In the genomic region with DNA sequence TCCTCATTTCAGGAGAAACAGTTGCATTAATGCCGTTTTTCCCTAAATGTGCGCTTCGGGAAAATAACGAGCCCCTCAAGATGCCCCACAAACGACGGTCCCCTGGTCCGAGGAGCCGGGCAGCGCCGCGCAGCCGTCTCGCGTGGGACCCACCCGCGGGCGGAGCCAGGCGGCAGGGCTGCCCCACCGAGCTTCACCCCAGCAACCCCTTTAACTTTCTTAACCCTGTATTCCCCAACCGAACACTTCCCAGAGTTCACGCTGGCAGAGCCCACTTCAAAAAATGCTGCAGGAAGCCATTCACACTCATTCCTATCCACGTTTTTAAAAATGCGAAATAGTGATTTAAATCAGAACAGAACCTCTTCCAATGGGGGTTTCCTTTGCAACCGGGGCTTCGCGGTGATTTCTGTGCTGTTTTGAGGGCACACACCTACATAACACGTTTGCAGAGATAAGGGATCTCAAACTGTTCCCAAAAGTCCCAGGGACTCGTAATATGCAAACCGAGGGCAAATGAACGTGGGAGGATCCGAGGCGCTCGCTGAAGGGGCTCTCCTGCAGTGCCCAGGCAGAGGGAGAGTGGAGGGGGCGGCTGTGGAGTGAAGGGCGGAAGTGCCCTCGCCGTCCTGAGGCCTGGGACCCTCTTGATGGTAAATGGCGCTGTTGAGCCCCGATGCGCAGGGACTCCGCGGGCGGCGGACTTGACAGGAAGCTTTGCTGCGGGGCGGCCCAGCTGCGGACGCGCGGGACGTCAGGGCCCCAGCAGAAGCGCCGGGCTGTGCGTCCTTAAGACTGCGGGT, we compare ENCODE assay signal across 8 cellular contexts.
DNase-seq lines count a peak whose midpoint lies in the region; ATAC-seq and TF ChIP-seq lines count a peak whose summit lies in the region.

No MANE protein-coding gene starts in this region.

- CTCF ChIA-PET in RWPE1 (lab: Yijun Ruan, JAX): interaction anchor here (0.7 kb wide), 1 partner anchor 56 kb away, joined by 4 read pairs; no protein-coding TSS in a partner anchor

- ATAC-seq in GM19351 (IDR thresholded peaks at IDR 0.05; ENCODE audit: unreplicated experiment): peak; percentile 94
- peak; percentile 93 for ATAC-seq in HG03354 (IDR thresholded peaks at IDR 0.05; ENCODE audit: poor library complexity, severe bottlenecking, unreplicated experiment)

- H3K27me3 ChIP-seq in iPS DF 6.9 (ENCODE audit: control insufficient read depth, insufficient read depth, low read length) (no peaks in the 10 kb centered on the region), skeletal muscle satellite cell (ENCODE audit: control insufficient read depth, insufficient read depth, low read length) (peaks cover 11% of the 10 kb centered on the region)

- H3K4me3 ChIP-seq in iPS DF 6.9 (ENCODE audit: low read length): peak overlapping the region; percentile 64; the same call in 1 of the 2 replicates
- H3K4me3 ChIP-seq in skeletal muscle satellite cell (ENCODE audit: low read length): peak overlapping the region; percentile 81

- no peak for TF ChIP-seq CTCF in RWPE1 (conservative IDR thresholded peaks at IDR 0.05; ENCODE audit: low read depth)

- no peak overlapping the region for H3K27ac ChIP-seq in RWPE1
- peak overlapping the region; percentile 41 for H3K27ac ChIP-seq in angular gyrus (ENCODE audit: low read depth, low read length)
- no peak overlapping the region for H3K27ac ChIP-seq in iPS DF 6.9 (ENCODE audit: low read length)

- H3K9me3 ChIP-seq in iPS DF 6.9 (ENCODE audit: control insufficient read depth, insufficient read depth, low read length): no peaks in the 10 kb centered on the region
- no peaks in the 10 kb centered on the region for H3K9me3 ChIP-seq in skeletal muscle satellite cell (replicated peaks; ENCODE audit: low read length)

- peak overlapping the region; percentile 94 for H3K4me2 ChIP-seq in skeletal muscle satellite cell (ENCODE audit: low read length)

- DNase-seq in COLO668 (lab: John Stamatoyannopoulos, UW; ENCODE audit: unreplicated experiment) (peak; percentile 65), RWPE1 (ENCODE audit: low spot score) (peak; percentile 23), iPS DF 6.9 (ENCODE audit: low read depth, low spot score) (peak; percentile 41), COLO829 (ENCODE audit: low spot score) (no peak)

- POLR2A ChIA-PET in RWPE1 (lab: Yijun Ruan, JAX; ENCODE audit: low non-redundant PET): no interaction called here

- H3K36me3 ChIP-seq in iPS DF 6.9 (ENCODE audit: control insufficient read depth, insufficient read depth, low read length) (no peaks in the 10 kb centered on the region), skeletal muscle satellite cell (ENCODE audit: insufficient read depth, low read length) (no peaks in the 10 kb centered on the region)

- H3K9ac ChIP-seq in skeletal muscle satellite cell (ENCODE audit: low read depth, low read length): peak overlapping the region; percentile 55

- WGBS in iPS DF 6.9 (ENCODE audit: insufficient coverage, insufficient read length): no CpG with 5 or more reads among the region's 55 CpGs

- H3K4me1 ChIP-seq in iPS DF 6.9 (ENCODE audit: control insufficient read depth, insufficient read depth, low read length): 0 out of 2 replicates have a peak, but pooled peaks cover 1% of the 10 kb centered on the region
- peaks cover 6% of the 10 kb centered on the region for H3K4me1 ChIP-seq in skeletal muscle satellite cell (ENCODE audit: control insufficient read depth, insufficient read depth, low read length)
